ENCODE assay signal across 8 cellular contexts in genomic region chr10:92848037-92848440, GRCh38. TPM values are rescaled to one million over a fixed set of nuclear protein-coding genes. Genes with fewer than 3 reads are reported as not detected.
A peak's percentile ranks its signal among the peaks of the same experiment; 100 is the strongest.
DNase-seq lines count a peak whose midpoint lies in the region; ATAC-seq and TF ChIP-seq lines count a peak whose summit lies in the region.

No MANE protein-coding gene starts in this region.

- H3K9me3 Mint-ChIP-seq in effector memory CD8-positive, alpha-beta T cell = no peaks in the 10 kb centered on the region

- H3K9me3 ChIP-seq in MG63 = no peaks in the 10 kb centered on the region

- TF ChIP-seq CTCF in omental fat pad (IDR thresholded peaks at IDR 0.05) = no peak

- peaks cover 11 to 12% of the 10 kb centered on the region in 2 donors for H3K4me1 Mint-ChIP-seq in effector memory CD8-positive, alpha-beta T cell (ENCODE audit: low read depth in 2 of 2)

- H3K27ac Mint-ChIP-seq in effector memory CD8-positive, alpha-beta T cell = peak overlapping the region; percentile 67 to 88

- peaks cover 0 to 4% of the 10 kb centered on the region in 2 donors for H3K27me3 Mint-ChIP-seq in effector memory CD8-positive, alpha-beta T cell

- H3K27me3 ChIP-seq in MG63 = no peaks in the 10 kb centered on the region

- peak; percentile 21 for ATAC-seq in GM18519 (IDR thresholded peaks at IDR 0.05; ENCODE audit: low FRiP score, unreplicated experiment)
- no peak for ATAC-seq in effector memory CD8-positive, alpha-beta T cell (replicated peaks)
- peak; percentile 73 for ATAC-seq in omental fat pad (ENCODE audit: low FRiP score)
- no peak for ATAC-seq in GM21737 (IDR thresholded peaks at IDR 0.05; ENCODE audit: unreplicated experiment)

- DNase-seq in MG63 (no peak), omental fat pad (ENCODE audit: low spot score) (no peak), NCI-H1417 treated with DMSO at 0.1 percent for 48 hours (lab: John Stamatoyannopoulos, UW) (no peak), AG20443 (ENCODE audit: low spot score) (no peak), NOMO-1 treated with dmso at 0.1 percent for 144 hours (lab: John Stamatoyannopoulos, UW; ENCODE audit: unreplicated experiment) (no peak)
- no peak for DNase-seq in effector memory CD8-positive, alpha-beta T cell

- H3K36me3 ChIP-seq in MG63 = no peaks in the 10 kb centered on the region; the same call in 1 of the 2 replicates

- peak overlapping the region; percentile 82 to 84 for H3K4me3 Mint-ChIP-seq in effector memory CD8-positive, alpha-beta T cell

- peak overlapping the region; percentile 86 for H3K4me3 ChIP-seq in MG63

- peaks cover 13% of the 10 kb centered on the region for H3K36me3 Mint-ChIP-seq in effector memory CD8-positive, alpha-beta T cell (ENCODE audit: insufficient read depth)

RNA-seq across cellular contexts. Expression of gene EXOC6, which starts 0.3 kb away (rescaled TPM):
- 6.8 and 10.8 TPM in 2 replicates for total RNA-seq in MG63 (2014; rRNA removed; shearing (Covaris generic); ENCODE audit: low replicate concordance)
- 10 to 100 TPM in 2 of 4 donors, 1 to 10 TPM in 2; 9.8 to 25.9 (median 10.9) TPM for total RNA-seq in omental fat pad

Comparison
In these comparisons a context has a peak if more than half of its experiments do, and no peak if none do; other contexts are left out.
1. ATAC-seq: peak in GM18519 (single experiment) and omental fat pad (single experiment); none in effector memory CD8-positive, alpha-beta T cell (single experiment) and GM21737 (single experiment).